In genomic region chr5:43432486-43433365, GRCh38 we compare ENCODE assay signal across 10 cellular contexts. TPM values are rescaled to one million over a fixed set of nuclear protein-coding genes. Genes with fewer than 3 reads are reported as not detected.
A peak's percentile ranks its signal among the peaks of the same experiment; 100 is the strongest.
DNase-seq lines count a peak whose midpoint lies in the region; ATAC-seq, FAIRE-seq and TF ChIP-seq lines count a peak whose summit lies in the region.
"Had no signal": no experiment of that assay in that cellular context is flagged by ENCODE, and none has a peak within 500 bp of the region (broad histone marks: within the 10 kb centered on the region; RNA-seq: fewer than 3 reads in every experiment).

No MANE protein-coding gene starts in this region.

- H3K4me1 ChIP-seq in K562 (replicated peaks in 1 of 2; ENCODE audit: control insufficient read depth in 2 of 2, insufficient read depth in 2 of 2, low read length in 2 of 2): no peaks in the 10 kb centered on the region; a peak in 1 of 5 replicates
- H3K4me1 ChIP-seq in kidney (ENCODE audit: control insufficient read depth in 1 of 2, insufficient read depth in 1 of 2, low read depth in 1 of 2, low read length in 2 of 2): peaks cover 0 to 2% of the 10 kb centered on the region in 2 donors
- H3K4me1 ChIP-seq in esophagus squamous epithelium: peaks cover 0 to 37% (median 15%) of the 10 kb centered on the region in 3 donors

- TF ChIP-seq RAD21 in K562 (CRISPR knock-in tag; conservative IDR thresholded peaks at IDR 0.05 in 1 of 2, IDR thresholded peaks at IDR 0.05 in 1 of 2): no peak

- DNase-seq in SIG-M5 treated with dmso at 0.1 percent for 504 hours (lab: John Stamatoyannopoulos, UW; ENCODE audit: unreplicated experiment) (peak; percentile 65), SIG-M5 (lab: John Stamatoyannopoulos, UW) (no peak), K562 (ENCODE audit: extremely low read depth in 1 of 4, low spot score in 3 of 4) (no peak), kidney (peak; percentile 92), ureter (ENCODE audit: low spot score) (peak; percentile 76), esophagus squamous epithelium (lab: John Stamatoyannopoulos, UW) (no peak)
- no peak for DNase-seq in activated naive CD8-positive, alpha-beta T cell treated with anti-CD3 and anti-CD28 coated beads for 36 hours

- no peak overlapping the region for H2AFZ ChIP-seq in K562 (ENCODE audit: low read depth, low read length)

- H3K4me1 Mint-ChIP-seq in activated naive CD8-positive, alpha-beta T cell treated with anti-CD3 and anti-CD28 coated beads for 36 hours: no peaks in the 10 kb centered on the region

- no peaks in the 10 kb centered on the region for H3K9me1 ChIP-seq in K562 (ENCODE audit: control insufficient read depth, insufficient read depth, low read length)

- no peak for TF ChIP-seq POLR2A in K562 (conservative IDR thresholded peaks at IDR 0.05)
- TF ChIP-seq POLR2A in esophagus squamous epithelium (IDR thresholded peaks at IDR 0.05): no peak

- H4K20me1 ChIP-seq in K562 (replicated peaks; ENCODE audit: control insufficient read depth, insufficient read depth, low read length): no peaks in the 10 kb centered on the region
- H4K20me1 ChIP-seq: BLaER1 treated with 17β-estradiol and CSF1 and Interleukin-3, amounts not matched to agents 10 nM and 100 nM had no signal

- no peaks in the 10 kb centered on the region for H3K79me2 ChIP-seq in K562 (ENCODE audit: control insufficient read depth, insufficient read depth, low read length)

- no peak; the same call in 2 of the 3 replicates for ATAC-seq in K562
- ATAC-seq in HG03460 (IDR thresholded peaks at IDR 0.05; ENCODE audit: unreplicated experiment): no peak

- H3K27ac Mint-ChIP-seq in activated naive CD8-positive, alpha-beta T cell treated with anti-CD3 and anti-CD28 coated beads for 36 hours: no peak overlapping the region
- H3K27ac Mint-ChIP-seq: T-helper 1 cell treated with Interleukin-12 subunit alpha and Interleukin-12 subunit beta and Interleukin-4 antibody, amounts not matched to agents 30 μg/mL and 1 μg/mL, for 36 hours had no signal

- H3K4me3 ChIP-seq in K562 (no peak overlapping the region), kidney (ENCODE audit: low read length in 2 of 2) (no peak overlapping the region), esophagus squamous epithelium (no peak overlapping the region)
- H3K4me3 ChIP-seq: BLaER1 treated with 17β-estradiol and CSF1 and Interleukin-3, amounts not matched to agents 10 nM and 100 nM had no signal

- peaks cover 5% of the 10 kb centered on the region for H3K9me3 Mint-ChIP-seq in activated naive CD8-positive, alpha-beta T cell treated with anti-CD3 and anti-CD28 coated beads for 36 hours
- H3K9me3 Mint-ChIP-seq: T-helper 1 cell treated with Interleukin-12 subunit alpha and Interleukin-12 subunit beta and Interleukin-4 antibody, amounts not matched to agents 30 μg/mL and 1 μg/mL, for 36 hours had no signal

- TF ChIP-seq CTCF in K562 (IDR thresholded peaks at IDR 0.05 in 2 of 3, conservative IDR thresholded peaks at IDR 0.05 in 1 of 3; ENCODE audit: insufficient read depth in 2 of 3, low read depth in 1 of 3, low read length in 3 of 3) (no peak), kidney (IDR thresholded peaks at IDR 0.05; ENCODE audit: borderline replicate concordance, extremely low read depth, insufficient read depth) (no peak), esophagus squamous epithelium (IDR thresholded peaks at IDR 0.05) (no peak)

- in situ Hi-C loops in K562 (cut with MboI): no loop called here

- no peak overlapping the region for H3K4me2 ChIP-seq in K562 (ENCODE audit: insufficient read depth, low read length)

- intact Hi-C loops in K562 (cut with micrococcal nuclease): no loop called here
- intact Hi-C loops in kidney (cut with DNase I): no loop called here
- intact Hi-C loops in esophagus squamous epithelium (cut with DNase I): no loop called here

- H3K9ac ChIP-seq in K562 (ENCODE audit: insufficient read depth in 1 of 2, low read depth in 2 of 2, low read length in 2 of 2) (no peak overlapping the region), kidney (ENCODE audit: low read length in 2 of 2) (no peak overlapping the region)
- H3K9ac ChIP-seq: BLaER1 treated with 17β-estradiol and CSF1 and Interleukin-3, amounts not matched to agents 10 nM and 100 nM had no signal

- H3K36me3 ChIP-seq in K562 (ENCODE audit: control insufficient read depth, insufficient read depth, low read length) (no peaks in the 10 kb centered on the region), kidney (ENCODE audit: control insufficient read depth in 1 of 2, insufficient read depth in 2 of 2, low read length in 2 of 2) (no peaks in the 10 kb centered on the region), esophagus squamous epithelium (no peaks in the 10 kb centered on the region)
- H3K36me3 ChIP-seq: BLaER1 treated with 17β-estradiol and CSF1 and Interleukin-3, amounts not matched to agents 10 nM and 100 nM had no signal

- H3K27me3 ChIP-seq in K562 (ENCODE audit: control insufficient read depth in 2 of 2, insufficient read depth in 2 of 2, low read length in 2 of 2): no peaks in the 10 kb centered on the region
- no peaks in the 10 kb centered on the region for H3K27me3 ChIP-seq in esophagus squamous epithelium
- H3K27me3 ChIP-seq: BLaER1 treated with 17β-estradiol and CSF1 and Interleukin-3, amounts not matched to agents 10 nM and 100 nM had no signal

- H3K4me3 Mint-ChIP-seq in activated naive CD8-positive, alpha-beta T cell treated with anti-CD3 and anti-CD28 coated beads for 36 hours: no peak overlapping the region
- H3K4me3 Mint-ChIP-seq: T-helper 1 cell treated with Interleukin-12 subunit alpha and Interleukin-12 subunit beta and Interleukin-4 antibody, amounts not matched to agents 30 μg/mL and 1 μg/mL, for 36 hours had no signal

- no peaks in the 10 kb centered on the region for H3K36me3 Mint-ChIP-seq in activated naive CD8-positive, alpha-beta T cell treated with anti-CD3 and anti-CD28 coated beads for 36 hours

- H3K27ac ChIP-seq in K562 (ENCODE audit: extremely low read depth, low read depth, low read length) (no peak overlapping the region), kidney (ENCODE audit: low read depth in 2 of 2, low read length in 2 of 2) (no peak overlapping the region), esophagus squamous epithelium (no peak overlapping the region)
- H3K27ac ChIP-seq: BLaER1 treated with 17β-estradiol and CSF1 and Interleukin-3, amounts not matched to agents 10 nM and 100 nM had no signal

- no peaks in the 10 kb centered on the region for H3K27me3 Mint-ChIP-seq in activated naive CD8-positive, alpha-beta T cell treated with anti-CD3 and anti-CD28 coated beads for 36 hours

- WGBS in K562 (ENCODE audit: insufficient coverage, low coverage, missing lambda C conversion rate): 22% methylated on average over 3 of the region's 3 CpGs
- WGBS in esophagus squamous epithelium, 2 donors: 43 to 58% methylated on average over 3 of the region's 3 CpGs

- FAIRE-seq in K562 (lab: Jason Lieb, UNC): no peak
- FAIRE-seq in kidney (lab: Jason Lieb, UNC): no peak

- H3K9me3 ChIP-seq in K562 (replicated peaks; ENCODE audit: control insufficient read depth, insufficient read depth, low read depth, low read length) (no peaks in the 10 kb centered on the region), kidney (ENCODE audit: control insufficient read depth in 1 of 2, low read length in 2 of 2) (no peaks in the 10 kb centered on the region), esophagus squamous epithelium (no peaks in the 10 kb centered on the region)
- H3K9me3 ChIP-seq: BLaER1 treated with 17β-estradiol and CSF1 and Interleukin-3, amounts not matched to agents 10 nM and 100 nM had no signal

- no TSS peak for BruUV-seq in K562 (replicated peaks; lab: Mats Ljungman, UMichigan)

- CTCF ChIA-PET in K562 (lab: Yijun Ruan, JAX; ENCODE audit: low intra/inter-chr PET ratio): no interaction called here

- POLR2A ChIA-PET in K562 (lab: Yijun Ruan, JAX): no interaction called here

- TF ChIP-seq EP300 in K562 (IDR thresholded peaks at IDR 0.05; ENCODE audit: low read length): no peak

RNA-seq across cellular contexts. Expression of gene CCL28, which starts 20.5 kb away (rescaled TPM):
- not detected in 2 replicates for total RNA-seq in K562 (2011; cell fraction: chromatin; rRNA removed; ENCODE audit: low replicate concordance)
- total RNA-seq in K562 (2011; cell fraction: nucleolus; rRNA removed): not detected in 2 replicates
- total RNA-seq in K562 (2011; cell fraction: nucleoplasm; rRNA removed): not detected in 2 replicates
- total RNA-seq in K562 (2014; rRNA removed) (not detected in 2 replicates), K562 (2014; rRNA removed; fragmentation: Illumina TruSeq; extraction: Trizol) (not detected in 2 replicates), K562 (2015; rRNA removed; fragmentation: Illumina TruSeq; extraction: Trizol) (not detected in 2 replicates), K562 (2021) (not detected in 2 replicates), kidney (22.8 TPM), ureter (7.6 TPM), esophagus squamous epithelium (1 to 10 TPM; 1.9 to 9.1 (median 3.3) TPM)
- polyA plus RNA-seq in K562 (2011; rRNA removed) (0.11 TPM in 1 of 2 replicates, not detected in the other), K562 (2014; fragmentation: Illumina TruSeq; extraction: Trizol) (not detected in 2 replicates), K562 (2014; fragmentation: Nextera tagmentation; extraction: Ambion mirVana) (not detected), K562 (2014; rRNA removed) (not detected in 2 replicates), kidney (ENCODE audit: insufficient read depth, low read depth, low replicate concordance) (2.3 TPM)
- polyA plus RNA-seq in K562 (2011; cell fraction: cytosol; rRNA removed): 0.06 TPM in 1 of 2 replicates, not detected in the other
- 0.04 TPM in 1 of 2 replicates, not detected in the other for polyA plus RNA-seq in K562 (2011; cell fraction: nucleus; rRNA removed)
- not detected in 2 replicates for polyA plus RNA-seq in K562 (2012)
- not detected in 2 replicates for polyA minus RNA-seq in K562 (2011; rRNA and poly(A)+ RNA removed)
- polyA minus RNA-seq in K562 (2011; cell fraction: cytosol; rRNA and poly(A)+ RNA removed): not detected in 2 replicates
- not detected in 2 replicates for polyA minus RNA-seq in K562 (2011; cell fraction: nucleus; rRNA and poly(A)+ RNA removed)
- total RNA-seq in activated naive CD8-positive, alpha-beta T cell treated with anti-CD3 and anti-CD28 coated beads for 36 hours: 10 to 100 TPM; 11.9 to 13.4 TPM

RNA-seq across cellular contexts. Expression of gene TMEM267, which starts 50.9 kb away (rescaled TPM):
- total RNA-seq in K562 (2011; cell fraction: chromatin; rRNA removed; ENCODE audit: low replicate concordance): 16.8 and 49.2 TPM in 2 replicates
- 7.2 and 8.0 TPM in 2 replicates for total RNA-seq in K562 (2011; cell fraction: nucleolus; rRNA removed)
- 20.4 and 22.3 TPM in 2 replicates for total RNA-seq in K562 (2011; cell fraction: nucleoplasm; rRNA removed)
- total RNA-seq in K562 (2014; rRNA removed) (8.1 and 11.3 TPM in 2 replicates), K562 (2014; rRNA removed; fragmentation: Illumina TruSeq; extraction: Trizol) (17.8 and 21.2 TPM in 2 replicates), K562 (2015; rRNA removed; fragmentation: Illumina TruSeq; extraction: Trizol) (12.1 and 13.3 TPM in 2 replicates), K562 (2021) (19.3 and 19.9 TPM in 2 replicates), kidney (24.1 TPM), ureter (17.5 TPM), esophagus squamous epithelium (10 to 100 TPM in 1 of 4 donors, 1 to 10 TPM in 3; 3.5 to 11.7 (median 7.2) TPM)
- polyA plus RNA-seq in K562 (2011; rRNA removed) (29.1 and 31.9 TPM in 2 replicates), K562 (2014; fragmentation: Illumina TruSeq; extraction: Trizol) (15.4 and 17.0 TPM in 2 replicates), K562 (2014; fragmentation: Nextera tagmentation; extraction: Ambion mirVana) (10 to 100 TPM; 51.1 to 61.1 TPM), K562 (2014; rRNA removed) (13.2 and 19.1 TPM in 2 replicates), kidney (ENCODE audit: insufficient read depth, low read depth, low replicate concordance) (7.1 TPM)
- 4.6 and 13.5 TPM in 2 replicates for polyA plus RNA-seq in K562 (2011; cell fraction: cytosol; rRNA removed)
- polyA plus RNA-seq in K562 (2011; cell fraction: nucleus; rRNA removed): 20.1 and 30.5 TPM in 2 replicates
- 15.9 and 25.5 TPM in 2 replicates for polyA plus RNA-seq in K562 (2012)
- 35.3 and 41.3 TPM in 2 replicates for polyA minus RNA-seq in K562 (2011; rRNA and poly(A)+ RNA removed)
- polyA minus RNA-seq in K562 (2011; cell fraction: cytosol; rRNA and poly(A)+ RNA removed): 6.4 and 6.7 TPM in 2 replicates
- polyA minus RNA-seq in K562 (2011; cell fraction: nucleus; rRNA and poly(A)+ RNA removed): 5.0 and 7.0 TPM in 2 replicates
- 10 to 100 TPM; 20.4 to 24.1 TPM for total RNA-seq in activated naive CD8-positive, alpha-beta T cell treated with anti-CD3 and anti-CD28 coated beads for 36 hours

Comparison
In these comparisons a context has a peak if more than half of its experiments do, and no peak if none do; other contexts are left out.
1. DNase-seq: peak in SIG-M5 treated with dmso at 0.1 percent for 504 hours (single experiment), kidney (single experiment) and ureter (single experiment); none in SIG-M5 (single experiment), K562 (0 of 4), esophagus squamous epithelium (single experiment) and activated naive CD8-positive, alpha-beta T cell treated with anti-CD3 and anti-CD28 coated beads for 36 hours (single experiment).